ENCODE assay signal across 27 cellular contexts in the genomic region with DNA sequence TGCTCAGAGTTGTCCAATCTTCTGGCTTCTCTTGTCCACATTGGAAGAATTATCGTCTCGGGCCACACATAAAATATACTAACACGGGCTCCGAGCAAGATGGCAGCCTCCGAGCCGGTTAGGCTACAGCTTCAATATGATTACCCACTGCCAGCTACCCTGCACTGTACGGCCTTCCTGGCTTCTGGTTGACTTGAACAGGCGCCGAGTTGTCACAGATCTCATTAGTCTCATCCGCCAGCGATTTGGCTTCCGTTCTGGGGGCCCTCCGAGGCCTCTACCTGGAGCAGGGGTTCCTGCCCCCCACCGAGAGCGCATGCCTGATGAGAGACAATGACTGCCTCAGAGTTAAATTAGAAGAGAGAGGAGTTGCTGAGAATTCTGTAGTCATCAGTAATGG.
"Had no signal": no experiment of that assay in that cellular context is flagged by ENCODE, and none has a peak within 500 bp of the region (broad histone marks: within the 10 kb centered on the region; RNA-seq: fewer than 3 reads in every experiment).

No MANE protein-coding gene starts in this region.

- H3K79me2 ChIP-seq: parathyroid adenoma had no signal

- H3K4me2 ChIP-seq: neural progenitor cell had no signal

- DNase-seq: occipital lobe; ovary; psoas muscle; right cardiac atrium; right lobe of liver; sigmoid colon; small intestine; stimulated activated CD4-positive, alpha-beta T cell treated with anti-CD3 and anti-CD28 coated beads, Interleukin-15, amount 100 ng/mL, for 24 hours; stimulated activated CD4-positive, alpha-beta T cell treated with anti-CD3 and anti-CD28 coated beads, Interleukin-2, amount 100 ng/mL, for 24 hours; stimulated activated CD4-positive, alpha-beta T cell treated with anti-CD3 and anti-CD28 coated beads, Interleukin-2, amount 100 ng/mL, for 48 hours; stimulated activated CD4-positive, alpha-beta T cell treated with anti-CD3 and anti-CD28 coated beads, Interleukin-4, amount 100 ng/mL, for 24 hours; stimulated activated naive B cell treated with anti-CD40 and anti-IgM and Interleukin-4, amounts not matched to agents 10 μg/mL and 1 μg/mL and 100 μg/mL, for 72 hours; stimulated activated naive CD4-positive, alpha-beta T cell treated with Interleukin-2 at 50 U/mL for 16 hours; stomach; thyroid gland; trophoblast cell had no signal

- FAIRE-seq: small intestine, urothelium cell line had no signal

- H3K4me3 Mint-ChIP-seq: natural killer cell treated with Interleukin-12 subunit alpha and Interleukin-12 subunit beta and Interleukin-15 and Interleukin-18, amount 100 ng/mL, for 72 hours; neural progenitor cell; stimulated activated effector memory CD8-positive, alpha-beta T cell treated with anti-CD3 and anti-CD28 coated beads, Interleukin-12 subunit alpha, Interleukin-12 subunit beta, amount 100 ng/mL, for 72 hours; stimulated activated naive B cell treated with anti-CD40 and anti-IgM and Interleukin-4, amounts not matched to agents 10 μg/mL and 1 μg/mL and 100 μg/mL, for 72 hours; stimulated activated naive CD8-positive, alpha-beta T cell treated with anti-CD3 and anti-CD28 coated beads, Interleukin-15, Interleukin-2, amounts not matched to agents 100 ng/mL and 50 ng/mL, for 24 hours had no signal

- H3K27me3 Mint-ChIP-seq: natural killer cell treated with Interleukin-12 subunit alpha and Interleukin-12 subunit beta and Interleukin-15 and Interleukin-18, amount 100 ng/mL, for 72 hours; progenitor cell of endocrine pancreas; stimulated activated naive B cell treated with anti-CD40 and anti-IgM and Interleukin-4, amounts not matched to agents 10 μg/mL and 1 μg/mL and 100 μg/mL, for 72 hours; stimulated activated naive CD8-positive, alpha-beta T cell treated with anti-CD3 and anti-CD28 coated beads, Interleukin-15, Interleukin-2, amounts not matched to agents 100 ng/mL and 50 ng/mL, for 24 hours had no signal

- H3K36me3 ChIP-seq: ovary, sigmoid colon, thoracic aorta, thyroid gland, vagina had no signal

- ATAC-seq: natural killer cell treated with Interleukin-12 subunit alpha and Interleukin-12 subunit beta and Interleukin-15 and Interleukin-18, amount 100 ng/mL, for 72 hours; psoas muscle; right cardiac atrium; right lobe of liver; stimulated activated effector memory CD8-positive, alpha-beta T cell treated with anti-CD3 and anti-CD28 coated beads, Interleukin-12 subunit alpha, Interleukin-12 subunit beta, amount 100 ng/mL, for 72 hours; stimulated activated naive B cell treated with anti-CD40 and anti-IgM and Interleukin-4, amounts not matched to agents 10 μg/mL and 1 μg/mL and 100 μg/mL, for 72 hours had no signal

- H3K27ac Mint-ChIP-seq: natural killer cell treated with Interleukin-12 subunit alpha and Interleukin-12 subunit beta and Interleukin-15 and Interleukin-18, amount 100 ng/mL, for 72 hours; neural progenitor cell; progenitor cell of endocrine pancreas; stimulated activated effector memory CD8-positive, alpha-beta T cell treated with anti-CD3 and anti-CD28 coated beads, Interleukin-12 subunit alpha, Interleukin-12 subunit beta, amount 100 ng/mL, for 72 hours; stimulated activated naive B cell treated with anti-CD40 and anti-IgM and Interleukin-4, amounts not matched to agents 10 μg/mL and 1 μg/mL and 100 μg/mL, for 72 hours; stimulated activated naive CD8-positive, alpha-beta T cell treated with anti-CD3 and anti-CD28 coated beads, Interleukin-15, Interleukin-2, amounts not matched to agents 100 ng/mL and 50 ng/mL, for 24 hours had no signal

- H3K4me3 ChIP-seq: neural progenitor cell, ovary, psoas muscle, right lobe of liver, sigmoid colon, stomach, thoracic aorta, thyroid gland, tibial nerve, upper lobe of left lung, vagina had no signal

- H3K9me3 ChIP-seq: ovary, psoas muscle, right lobe of liver, sigmoid colon, stomach, thoracic aorta, thyroid gland, tibial nerve, upper lobe of left lung, vagina had no signal

- H3K9ac ChIP-seq: neural progenitor cell, parathyroid adenoma had no signal

- H3K27ac ChIP-seq: neural progenitor cell, ovary, parathyroid adenoma, psoas muscle, right lobe of liver, sigmoid colon, stomach, thoracic aorta, tibial nerve, upper lobe of left lung, vagina had no signal

- H3K4me1 ChIP-seq: neural progenitor cell, parathyroid adenoma, right lobe of liver, stomach, tibial nerve, upper lobe of left lung had no signal

- H3K27me3 ChIP-seq: neural progenitor cell, ovary, right lobe of liver, sigmoid colon, stomach, thyroid gland, tibial nerve, upper lobe of left lung, vagina had no signal

- H3K4me1 Mint-ChIP-seq: neural progenitor cell had no signal

- H3K9me3 Mint-ChIP-seq: natural killer cell treated with Interleukin-12 subunit alpha and Interleukin-12 subunit beta and Interleukin-15 and Interleukin-18, amount 100 ng/mL, for 72 hours; stimulated activated effector memory CD8-positive, alpha-beta T cell treated with anti-CD3 and anti-CD28 coated beads, Interleukin-12 subunit alpha, Interleukin-12 subunit beta, amount 100 ng/mL, for 72 hours; stimulated activated naive B cell treated with anti-CD40 and anti-IgM and Interleukin-4, amounts not matched to agents 10 μg/mL and 1 μg/mL and 100 μg/mL, for 72 hours; stimulated activated naive CD8-positive, alpha-beta T cell treated with anti-CD3 and anti-CD28 coated beads, Interleukin-15, Interleukin-2, amounts not matched to agents 100 ng/mL and 50 ng/mL, for 24 hours had no signal
